ENCODE assay signal across 23 cellular contexts in the genomic region with DNA sequence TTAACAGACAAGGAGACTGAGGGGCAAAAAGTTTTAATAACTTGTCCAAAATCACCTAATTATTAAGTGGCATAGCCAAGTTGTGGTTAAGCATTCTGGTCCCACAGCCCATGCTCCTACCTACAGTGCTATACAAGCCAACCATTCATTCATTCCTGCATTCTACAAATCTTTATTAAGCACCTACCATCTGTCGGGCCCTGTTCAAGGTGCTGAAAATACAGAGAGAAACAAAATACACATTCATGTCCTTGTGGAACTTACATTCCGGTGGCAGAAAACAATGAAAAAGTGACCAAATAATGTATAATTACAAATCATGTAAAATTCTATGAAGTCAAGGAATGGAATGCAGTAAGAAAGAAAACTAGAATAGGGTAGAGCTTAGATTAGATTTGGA. TPM values are rescaled to one million over a fixed set of nuclear protein-coding genes. Genes with fewer than 3 reads are reported as not detected.
"Had no signal": no experiment of that assay in that cellular context is flagged by ENCODE, and none has a peak within 500 bp of the region (broad histone marks: within the 10 kb centered on the region; RNA-seq: fewer than 3 reads in every experiment).

No MANE protein-coding gene starts in this region.

- H3K27ac ChIP-seq: SJSA1, SK-N-MC had no signal

- H3K4me1 ChIP-seq: SJSA1 had no signal

- H3K9me3 ChIP-seq: MG63, SJSA1 had no signal

- H3K4me3 ChIP-seq: MG63, SJSA1, SK-N-MC had no signal

- DNase-seq: Karpas-422, KG1, MG63, NCI-H1092, NCI-H1105 treated with DMSO at 0.1 percent for 48 hours, NCI-H1417 treated with DMSO at 0.1 percent for 48 hours, NCI-H146, NCI-H1694 treated with DMSO at 0.1 percent for 48 hours, NCI-H1930, NCI-H2081 treated with DMSO at 0.1 percent for 48 hours, NCI-H2171, NCI-H226, NCI-H446, NCI-H510A, NCI-H524 treated with DMSO at 0.1 percent for 48 hours, NCI-H69, NCI-H774, Right ventricle myocardium superior, RPMI8226, SIG-M5 had no signal

- H3K27me3 ChIP-seq: MG63, SJSA1 had no signal

- H3K36me3 ChIP-seq: MG63, SJSA1 had no signal

RNA-seq across cellular contexts. Expression of gene CDH6, which starts 27.8 kb away (rescaled TPM):
- total RNA-seq: HT-29 had no signal
